In the genomic region with DNA sequence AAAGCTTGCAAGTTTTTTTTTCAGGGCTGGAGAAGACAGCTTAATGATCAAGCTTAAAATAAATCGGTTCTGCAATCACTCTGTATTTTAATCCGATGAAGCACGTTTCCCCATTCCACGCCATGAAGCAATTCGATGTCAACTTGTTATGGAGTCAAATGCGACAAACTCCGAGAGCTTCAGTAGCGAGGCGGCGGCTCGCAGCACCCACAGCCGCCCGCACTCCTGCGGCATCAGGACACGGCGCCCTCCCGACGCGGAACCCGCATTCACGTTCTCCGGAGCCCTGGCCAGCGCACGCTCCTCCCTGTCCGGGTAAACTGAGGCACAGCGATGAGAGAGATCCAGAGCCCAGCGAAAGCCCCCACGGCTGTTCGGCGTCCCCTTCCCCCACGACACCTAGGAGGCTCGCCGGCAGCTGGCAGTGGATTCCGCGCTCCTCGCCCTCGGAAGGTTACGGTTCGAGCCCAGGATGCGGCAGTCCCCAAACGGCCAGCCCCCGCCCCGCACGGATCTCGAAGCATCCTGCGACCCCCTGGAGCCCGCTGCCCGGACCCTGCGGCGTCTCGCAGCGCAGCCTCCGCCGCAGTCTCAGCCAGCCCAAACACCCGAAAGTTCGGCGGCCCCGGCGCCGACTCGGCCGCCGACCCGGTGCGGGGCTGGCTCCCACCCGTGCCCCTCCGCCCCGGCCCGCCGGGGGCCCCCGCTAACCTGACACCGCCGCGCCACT, we compare ENCODE assay signal across 1 cellular context.
TF ChIP-seq lines count a peak whose summit lies in the region.

No MANE protein-coding gene starts in this region.

TF ChIP-seq in HCT116, 20 proteins besides CTCF, POLR2A, EP300 and RAD21 (continued from another document):
- TF ChIP-seq YY1 (IDR thresholded peaks at IDR 0.05; ENCODE audit: extremely low read depth, insufficient replicate concordance, low read depth, low read length) = no peak
- TF ChIP-seq ZFX (IDR thresholded peaks at IDR 0.05) = no peak
- no peak for TF ChIP-seq JUND (IDR thresholded peaks at IDR 0.05)
TF ChIP-seq in HCT116: peak in this region for 0.
